Comparison of ENCODE assay signal across 18 cellular contexts in the genomic region with DNA sequence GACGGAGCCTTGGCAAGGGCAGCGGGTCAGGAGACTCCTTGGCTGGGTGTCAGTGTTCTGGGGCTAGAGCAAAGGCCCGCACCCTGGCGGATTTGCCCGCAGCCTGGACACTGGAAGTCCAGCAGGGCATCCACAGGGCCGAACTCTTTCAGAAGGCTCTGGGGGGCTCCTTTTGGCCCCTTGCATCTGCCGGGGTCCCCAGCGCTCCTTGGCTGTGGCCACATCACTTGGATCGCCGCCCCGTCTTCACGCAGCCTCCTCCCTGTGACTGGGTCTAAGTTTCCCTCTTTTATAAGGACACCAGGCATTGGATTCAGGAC. TPM values are rescaled to one million over a fixed set of nuclear protein-coding genes. Genes with fewer than 3 reads are reported as not detected.
DNase-seq lines count a peak whose midpoint lies in the region; ATAC-seq and TF ChIP-seq lines count a peak whose summit lies in the region.
"Had no signal": no experiment of that assay in that cellular context is flagged by ENCODE, and none has a peak within 500 bp of the region (broad histone marks: within the 10 kb centered on the region; RNA-seq: fewer than 3 reads in every experiment).

No MANE protein-coding gene starts in this region.

- peaks cover 6% of the 10 kb centered on the region for H3K9me3 Mint-ChIP-seq in natural killer cell treated with Interleukin-12 subunit alpha and Interleukin-12 subunit beta and Interleukin-15 and Interleukin-18, amount 100 ng/mL, for 72 hours
- H3K9me3 Mint-ChIP-seq in natural killer cell: no peaks in the 10 kb centered on the region
- no peaks in the 10 kb centered on the region for H3K9me3 Mint-ChIP-seq in chondrocyte (ENCODE audit: low read depth)
- H3K9me3 Mint-ChIP-seq: CD8-positive, alpha-beta T cell had no signal

- H3K4me3 Mint-ChIP-seq in natural killer cell treated with Interleukin-12 subunit alpha and Interleukin-12 subunit beta and Interleukin-15 and Interleukin-18, amount 100 ng/mL, for 72 hours: no peak overlapping the region
- no peak overlapping the region for H3K4me3 Mint-ChIP-seq in natural killer cell
- no peak overlapping the region for H3K4me3 Mint-ChIP-seq in chondrocyte (ENCODE audit: unreplicated experiment)
- H3K4me3 Mint-ChIP-seq: CD4-positive, alpha-beta T cell; CD8-positive, alpha-beta T cell had no signal

- no peaks in the 10 kb centered on the region for H3K27me3 Mint-ChIP-seq in natural killer cell treated with Interleukin-12 subunit alpha and Interleukin-12 subunit beta and Interleukin-15 and Interleukin-18, amount 100 ng/mL, for 72 hours
- H3K27me3 Mint-ChIP-seq in natural killer cell (ENCODE audit: low read depth in 2 of 2) (no peaks in the 10 kb centered on the region), chondrocyte (ENCODE audit: low read depth) (no peaks in the 10 kb centered on the region)
- H3K27me3 Mint-ChIP-seq: CD4-positive, alpha-beta T cell had no signal

- TF ChIP-seq CTCF in natural killer cell (IDR thresholded peaks at IDR 0.05): no peak
- TF ChIP-seq CTCF in chondrocyte (IDR thresholded peaks at IDR 0.05): no peak

- no peaks in the 10 kb centered on the region for H3K36me3 Mint-ChIP-seq in natural killer cell treated with Interleukin-12 subunit alpha and Interleukin-12 subunit beta and Interleukin-15 and Interleukin-18, amount 100 ng/mL, for 72 hours
- H3K36me3 Mint-ChIP-seq in natural killer cell: no peaks in the 10 kb centered on the region
- no peaks in the 10 kb centered on the region for H3K36me3 Mint-ChIP-seq in chondrocyte (ENCODE audit: low read depth)
- H3K36me3 Mint-ChIP-seq: CD8-positive, alpha-beta T cell had no signal

- intact Hi-C loops in Right ventricle myocardium superior (cut with DNase I): no loop called here
- intact Hi-C loops in cardiac septum (cut with DNase I): no loop called here
- intact Hi-C loops in natural killer cell (cut with micrococcal nuclease): no loop called here

- ATAC-seq in Right ventricle myocardium superior (ENCODE audit: poor library complexity) (no peak), natural killer cell (no peak), GM19328 (IDR thresholded peaks at IDR 0.05; ENCODE audit: unreplicated experiment) (no peak)
- ATAC-seq in natural killer cell treated with Interleukin-12 subunit alpha and Interleukin-12 subunit beta and Interleukin-15 and Interleukin-18, amount 100 ng/mL, for 72 hours: no peak
- ATAC-seq: CD8-positive, alpha-beta T cell had no signal

- DNase-seq in Right ventricle myocardium superior (peak; percentile 25), cardiac septum (ENCODE audit: low spot score) (no peak), natural killer cell (no peak), chondrocyte (ENCODE audit: low spot score) (peak; percentile 75), NCI-H69 (lab: John Stamatoyannopoulos, UW) (no peak)
- peak; percentile 42 for DNase-seq in natural killer cell treated with Interleukin-12 subunit alpha and Interleukin-12 subunit beta and Interleukin-15 and Interleukin-18, amount 100 ng/mL, for 72 hours (ENCODE audit: low spot score)
- DNase-seq: 8988T; ACHN; BE2C; C1 segment of cervical spinal cord; Caco-2; Calu3; CD4-positive, alpha-beta T cell; CD8-positive, alpha-beta T cell; DMS79 treated with DMSO at 0.1 percent for 48 hours; GF-D8 had no signal

- H3K4me1 Mint-ChIP-seq in natural killer cell treated with Interleukin-12 subunit alpha and Interleukin-12 subunit beta and Interleukin-15 and Interleukin-18, amount 100 ng/mL, for 72 hours (ENCODE audit: low read depth in 2 of 2): no peaks in the 10 kb centered on the region
- H3K4me1 Mint-ChIP-seq in natural killer cell: no peaks in the 10 kb centered on the region
- no peaks in the 10 kb centered on the region for H3K4me1 Mint-ChIP-seq in chondrocyte (ENCODE audit: low read depth)

- no peak overlapping the region for H3K27ac Mint-ChIP-seq in natural killer cell treated with Interleukin-12 subunit alpha and Interleukin-12 subunit beta and Interleukin-15 and Interleukin-18, amount 100 ng/mL, for 72 hours
- H3K27ac Mint-ChIP-seq in natural killer cell: no peak overlapping the region
- H3K27ac Mint-ChIP-seq in chondrocyte (ENCODE audit: unreplicated experiment): no peak overlapping the region
- H3K27ac Mint-ChIP-seq: CD4-positive, alpha-beta T cell; CD8-positive, alpha-beta T cell had no signal

RNA-seq across cellular contexts. Expression of a gene that starts 20.0 kb away (rescaled TPM):
- total RNA-seq in Right ventricle myocardium superior (not detected), cardiac septum (not detected), natural killer cell (not detected), chondrocyte (not detected in 3 replicates)
- not detected for total RNA-seq in natural killer cell treated with Interleukin-12 subunit alpha and Interleukin-12 subunit beta and Interleukin-15 and Interleukin-18, amount 100 ng/mL, for 72 hours
- total RNA-seq: A673; CD4-positive, alpha-beta T cell; CD8-positive, alpha-beta T cell had no signal

RNA-seq across cellular contexts. Expression of a gene that starts 45.1 kb away (rescaled TPM):
- total RNA-seq in Right ventricle myocardium superior: not detected
- total RNA-seq in cardiac septum: not detected
- not detected for total RNA-seq in natural killer cell treated with Interleukin-12 subunit alpha and Interleukin-12 subunit beta and Interleukin-15 and Interleukin-18, amount 100 ng/mL, for 72 hours
- not detected for total RNA-seq in natural killer cell
- total RNA-seq in chondrocyte: not detected in 3 replicates
- total RNA-seq: A673; Caco-2; CD4-positive, alpha-beta T cell; CD8-positive, alpha-beta T cell had no signal

Comparison
In these comparisons a context has a peak if more than half of its experiments do, and no peak if none do; other contexts are left out.
1. DNase-seq: peak in Right ventricle myocardium superior (single experiment), natural killer cell treated with Interleukin-12 subunit alpha and Interleukin-12 subunit beta and Interleukin-15 and Interleukin-18, amount 100 ng/mL, for 72 hours (single experiment) and chondrocyte (single experiment); none in cardiac septum (single experiment), natural killer cell (single experiment) and NCI-H69 (single experiment).